ENCODE assay signal across 1 cellular context in the genomic region with DNA sequence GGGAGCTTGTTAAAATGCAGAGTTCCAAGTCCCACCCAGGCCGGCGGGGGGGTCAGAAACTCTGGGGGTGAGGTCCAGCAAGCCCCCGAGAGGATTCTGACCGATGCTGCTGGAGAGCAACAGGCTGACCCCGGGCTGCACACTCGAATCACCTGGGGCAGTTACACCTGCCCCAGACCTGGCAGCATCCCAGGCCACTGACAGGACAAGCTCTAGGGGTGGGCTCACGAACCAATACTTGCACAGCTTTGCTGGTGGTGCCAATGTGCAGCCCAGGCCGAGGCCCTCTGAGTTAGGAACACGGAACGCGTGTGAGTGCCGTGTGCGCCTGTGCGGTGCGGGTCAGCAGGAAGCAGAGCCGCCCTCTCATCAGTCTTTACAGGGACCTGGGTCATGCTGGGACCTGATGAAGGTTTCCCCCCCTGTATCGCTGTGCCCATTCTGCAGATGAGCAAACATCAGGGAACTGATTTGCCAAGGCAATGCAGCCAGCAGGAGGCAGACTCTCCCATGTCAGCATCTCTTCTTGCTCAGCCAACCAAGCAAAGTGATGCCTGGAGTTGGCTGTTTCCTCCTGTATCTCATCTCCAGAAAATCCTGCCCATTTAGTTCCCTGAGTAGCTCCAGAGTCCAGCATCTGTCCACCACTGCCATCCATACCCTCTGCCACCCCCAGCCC.
TF ChIP-seq lines count a peak whose summit lies in the region.

No MANE protein-coding gene starts in this region.

TF ChIP-seq in HepG2, 621 proteins besides CTCF, POLR2A, EP300 and RAD21:
- no peak for TF ChIP-seq REXO4 (CRISPR knock-in tag; IDR thresholded peaks at IDR 0.05; ENCODE audit: borderline replicate concordance)
- peak; percentile 93 for TF ChIP-seq ZNF629 (CRISPR knock-in tag; conservative IDR thresholded peaks at IDR 0.05)
- no peak for TF ChIP-seq HOXA9 (CRISPR knock-in tag; IDR thresholded peaks at IDR 0.05; ENCODE audit: borderline replicate concordance)
- TF ChIP-seq SAFB2 (CRISPR knock-in tag; IDR thresholded peaks at IDR 0.05; ENCODE audit: borderline replicate concordance, low read depth) = no peak
- no peak for TF ChIP-seq SOX6 (IDR thresholded peaks at IDR 0.05)
- TF ChIP-seq SOX6 (CRISPR knock-in tag; IDR thresholded peaks at IDR 0.05) = no peak
- peak; percentile 12; the same call in 1 of the 2 replicates for TF ChIP-seq STAG1 (CRISPR knock-in tag; IDR thresholded peaks at IDR 0.05)
- no peak for TF ChIP-seq SNAI1 (CRISPR knock-in tag; IDR thresholded peaks at IDR 0.05; ENCODE audit: borderline replicate concordance)
- no peak for TF ChIP-seq ZNF343 (CRISPR knock-in tag; IDR thresholded peaks at IDR 0.05)
- TF ChIP-seq CC2D1A (CRISPR knock-in tag; IDR thresholded peaks at IDR 0.05) = no peak
- TF ChIP-seq MEIS2 (CRISPR knock-in tag; IDR thresholded peaks at IDR 0.05) = no peak
- TF ChIP-seq, protein P1, sequence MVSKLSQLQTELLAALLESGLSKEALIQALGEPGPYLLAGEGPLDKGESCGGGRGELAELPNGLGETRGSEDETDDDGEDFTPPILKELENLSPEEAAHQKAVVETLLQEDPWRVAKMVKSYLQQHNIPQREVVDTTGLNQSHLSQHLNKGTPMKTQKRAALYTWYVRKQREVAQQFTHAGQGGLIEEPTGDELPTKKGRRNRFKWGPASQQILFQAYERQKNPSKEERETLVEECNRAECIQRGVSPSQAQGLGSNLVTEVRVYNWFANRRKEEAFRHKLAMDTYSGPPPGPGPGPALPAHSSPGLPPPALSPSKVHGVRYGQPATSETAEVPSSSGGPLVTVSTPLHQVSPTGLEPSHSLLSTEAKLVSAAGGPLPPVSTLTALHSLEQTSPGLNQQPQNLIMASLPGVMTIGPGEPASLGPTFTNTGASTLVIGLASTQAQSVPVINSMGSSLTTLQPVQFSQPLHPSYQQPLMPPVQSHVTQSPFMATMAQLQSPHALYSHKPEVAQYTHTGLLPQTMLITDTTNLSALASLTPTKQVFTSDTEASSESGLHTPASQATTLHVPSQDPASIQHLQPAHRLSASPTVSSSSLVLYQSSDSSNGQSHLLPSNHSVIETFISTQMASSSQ (IDR thresholded peaks at IDR 0.05; ENCODE audit: low read depth) = no peak
- TF ChIP-seq, protein P1 (CRISPR knock-in tag; IDR thresholded peaks at IDR 0.05; ENCODE audit: borderline replicate concordance) = no peak
- TF ChIP-seq, protein P2, sequence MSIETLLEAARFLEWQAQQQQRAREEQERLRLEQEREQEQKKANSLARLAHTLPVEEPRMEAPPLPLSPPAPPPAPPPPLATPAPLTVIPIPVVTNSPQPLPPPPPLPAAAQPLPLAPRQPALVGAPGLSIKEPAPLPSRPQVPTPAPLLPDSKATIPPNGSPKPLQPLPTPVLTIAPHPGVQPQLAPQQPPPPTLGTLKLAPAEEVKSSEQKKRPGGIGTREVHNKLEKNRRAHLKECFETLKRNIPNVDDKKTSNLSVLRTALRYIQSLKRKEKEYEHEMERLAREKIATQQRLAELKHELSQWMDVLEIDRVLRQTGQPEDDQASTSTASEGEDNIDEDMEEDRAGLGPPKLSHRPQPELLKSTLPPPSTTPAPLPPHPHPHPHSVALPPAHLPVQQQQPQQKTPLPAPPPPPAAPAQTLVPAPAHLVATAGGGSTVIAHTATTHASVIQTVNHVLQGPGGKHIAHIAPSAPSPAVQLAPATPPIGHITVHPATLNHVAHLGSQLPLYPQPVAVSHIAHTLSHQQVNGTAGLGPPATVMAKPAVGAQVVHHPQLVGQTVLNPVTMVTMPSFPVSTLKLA (IDR thresholded peaks at IDR 0.05) = no peak
- TF ChIP-seq KAT2B (IDR thresholded peaks at IDR 0.05; ENCODE audit: borderline replicate concordance, low read depth, low read length) = no peak
- no peak for TF ChIP-seq ARNT2 (CRISPR knock-in tag; IDR thresholded peaks at IDR 0.05; ENCODE audit: low read depth)
- no peak for TF ChIP-seq ZC3H4 (CRISPR knock-in tag; IDR thresholded peaks at IDR 0.05; ENCODE audit: borderline replicate concordance)
